ENCODE assay signal across 8 cellular contexts in the genomic region with DNA sequence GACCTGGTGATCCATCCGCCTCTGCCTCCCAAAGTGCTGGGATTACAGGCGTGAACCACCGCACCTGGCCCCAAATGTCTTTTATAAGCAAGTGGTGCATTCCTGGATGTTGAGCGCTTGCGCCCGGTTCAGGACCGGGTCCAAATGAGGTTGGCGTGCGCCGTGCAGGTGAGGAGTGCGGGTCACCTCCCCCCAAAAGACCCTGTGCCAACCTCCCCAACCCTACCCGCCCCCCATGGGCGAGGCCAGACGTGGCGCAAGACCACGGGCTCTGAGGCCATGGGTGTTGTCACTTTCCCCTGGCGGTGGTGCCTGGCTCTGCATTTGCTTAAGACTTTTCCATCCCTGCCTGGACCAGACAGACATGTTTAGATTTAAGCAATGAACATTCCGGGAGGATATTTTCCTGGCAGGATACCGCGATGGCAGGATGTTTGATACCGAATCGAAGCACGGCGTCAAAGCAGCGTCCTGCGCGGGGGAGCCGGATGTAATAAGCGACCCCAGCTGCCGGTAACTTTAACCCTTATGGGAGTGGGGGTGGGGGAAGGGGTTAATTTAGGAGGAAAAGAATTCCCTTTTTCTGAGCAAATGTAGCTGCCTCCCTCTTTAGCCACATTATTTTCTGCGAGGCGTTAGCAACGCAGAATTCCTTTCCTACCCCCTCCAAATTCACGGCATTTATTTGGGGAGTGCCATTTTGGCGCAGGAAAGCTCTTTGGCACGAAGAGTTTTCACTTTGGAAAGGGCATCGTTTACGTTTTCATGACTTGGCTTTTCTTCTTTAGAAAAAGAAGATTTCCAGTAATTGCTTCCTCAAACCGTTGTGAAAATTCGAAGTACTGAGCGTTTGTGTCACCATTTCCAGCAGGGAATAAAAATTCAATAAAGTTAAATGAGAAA. TPM values are rescaled to one million over a fixed set of nuclear protein-coding genes. Genes with fewer than 3 reads are reported as not detected.
DNase-seq lines count a peak whose midpoint lies in the region; ATAC-seq and TF ChIP-seq lines count a peak whose summit lies in the region.

No MANE protein-coding gene starts in this region.

- H2AK9ac ChIP-seq in IMR-90 (replicated peaks; ENCODE audit: low read depth, low read length, poor library complexity) = peak overlapping the region; percentile 60

- dilution Hi-C loops in IMR-90 (cut with HindIII; ENCODE audit: low sequenced_read_pairs, unreplicated experiment) = no loop called here

- H3K79me1 ChIP-seq in IMR-90 (ENCODE audit: low read depth in 1 of 2, low read length in 2 of 2) = peaks cover 11 to 18% of the 10 kb centered on the region in 2 experiments

- H4K91ac ChIP-seq in IMR-90 (ENCODE audit: insufficient read depth, low read depth, low read length) = no peak overlapping the region

- H3K4me1 ChIP-seq in IMR-90 (ENCODE audit: control insufficient read depth, insufficient read depth, low read length) (peaks cover 2% of the 10 kb centered on the region; the same call in 1 of the 2 replicates), RWPE2 (ENCODE audit: insufficient read depth, poor library complexity, severe bottlenecking) (no peaks in the 10 kb centered on the region), adipocyte (ENCODE audit: control insufficient read depth, insufficient read depth, low read length) (peaks cover 24% of the 10 kb centered on the region), left ventricle myocardium inferior (peaks cover 63% of the 10 kb centered on the region)

- no peaks in the 10 kb centered on the region for H3K9me1 ChIP-seq in IMR-90 (ENCODE audit: insufficient read depth, low read length)

- TF ChIP-seq CTCF in IMR-90 (conservative IDR thresholded peaks at IDR 0.05; ENCODE audit: low read depth, low read length) = peak; percentile 71
- TF ChIP-seq CTCF in RWPE2 (IDR thresholded peaks at IDR 0.05; ENCODE audit: poor library complexity, severe bottlenecking) = peak; percentile 58
- peak; percentile 73 for TF ChIP-seq CTCF in left ventricle myocardium inferior (IDR thresholded peaks at IDR 0.05; ENCODE audit: borderline replicate concordance)

- no peak overlapping the region for H4K5ac ChIP-seq in IMR-90 (ENCODE audit: low read depth, low read length)

- H3K27me3 ChIP-seq in IMR-90 (ENCODE audit: control insufficient read depth, insufficient read depth, low read length) = no peaks in the 10 kb centered on the region
- no peaks in the 10 kb centered on the region for H3K27me3 ChIP-seq in RWPE2 (ENCODE audit: insufficient read depth, poor library complexity, severe bottlenecking)
- H3K27me3 ChIP-seq in adipocyte (replicated peaks; ENCODE audit: control insufficient read depth, insufficient read depth, low read length) = peaks cover 30% of the 10 kb centered on the region
- H3K27me3 ChIP-seq in left ventricle myocardium inferior (ENCODE audit: low read depth) = peaks cover 63% of the 10 kb centered on the region

- no peak overlapping the region for H3K18ac ChIP-seq in IMR-90 (ENCODE audit: low read depth, low read length)

- H2AFZ ChIP-seq in IMR-90 (replicated peaks; ENCODE audit: low read length, poor library complexity) = peak overlapping the region; percentile 95

- DNase-seq in SIG-M5 treated with dmso at 0.1 percent for 504 hours (lab: John Stamatoyannopoulos, UW; ENCODE audit: unreplicated experiment) (peak; percentile 86), SIG-M5 (lab: John Stamatoyannopoulos, UW) (no peak), IMR-90 (peak; percentile 85), RWPE2 (ENCODE audit: low spot score) (no peak), adipocyte (ENCODE audit: low read depth) (peak; percentile 93), left ventricle myocardium inferior (peak; percentile 45), putamen (ENCODE audit: low spot score) (peak; percentile 38), GOT3 (lab: John Stamatoyannopoulos, UW) (no peak)

- peak overlapping the region; percentile 96 for H3K4me2 ChIP-seq in IMR-90 (ENCODE audit: low read depth, low read length)

- H3K14ac ChIP-seq in IMR-90 (replicated peaks; ENCODE audit: low read depth, low read length) = no peak overlapping the region

- no TSS peak for BruUV-seq in IMR-90 (replicated peaks; lab: Mats Ljungman, UMichigan)

- no peak overlapping the region for H2BK5ac ChIP-seq in IMR-90 (ENCODE audit: low read depth, low read length, poor library complexity, severe bottlenecking)

- H3K27ac ChIP-seq in IMR-90 (ENCODE audit: insufficient read depth, low read length) (no peak overlapping the region), RWPE2 (ENCODE audit: poor library complexity, severe bottlenecking) (peak overlapping the region; percentile 61), left ventricle myocardium inferior (replicated peaks) (peak overlapping the region; percentile 96)

- H3K36me3 ChIP-seq in IMR-90 (ENCODE audit: control insufficient read depth, insufficient read depth, low read length) = no peaks in the 10 kb centered on the region
- no peaks in the 10 kb centered on the region for H3K36me3 ChIP-seq in RWPE2 (ENCODE audit: low read depth)
- no peaks in the 10 kb centered on the region for H3K36me3 ChIP-seq in adipocyte (ENCODE audit: control insufficient read depth, insufficient read depth, low read length, severe bottlenecking)
- no peaks in the 10 kb centered on the region for H3K36me3 ChIP-seq in left ventricle myocardium inferior

- peak overlapping the region; percentile 63; the same call in 1 of the 2 replicates for H3K23ac ChIP-seq in IMR-90 (ENCODE audit: low read depth, low read length)

- TF ChIP-seq POLR2A in IMR-90 (IDR thresholded peaks at IDR 0.05; ENCODE audit: low read depth, low read length) = no peak

- H4K20me1 ChIP-seq in IMR-90 (ENCODE audit: insufficient read depth, low read length) = peaks cover 3% of the 10 kb centered on the region

- H2BK20ac ChIP-seq in IMR-90 (ENCODE audit: low read depth, low read length) = no peak overlapping the region

- H3K4me3 ChIP-seq in IMR-90 (ENCODE audit: insufficient read depth, low read depth, low read length) (peak overlapping the region; percentile 50), RWPE2 (ENCODE audit: severe bottlenecking) (peak overlapping the region; percentile 85), adipocyte (ENCODE audit: low read length) (peak overlapping the region; percentile 81), left ventricle myocardium inferior (peak overlapping the region; percentile 72)

- H3K56ac ChIP-seq in IMR-90 (ENCODE audit: extremely low read depth, insufficient read depth, low read length) = no peak overlapping the region; the same call in 1 of the 2 replicates

- POLR2A ChIA-PET in IMR-90 (lab: Charles Lee; ENCODE audit: unreplicated experiment) = interaction anchor here (0.7 kb wide), 2 partner anchors 24 to 150 kb away, joined by 4 to 12 read pairs; no protein-coding TSS in a partner anchor

- in situ Hi-C loops in IMR-90 (cut with MboI; ENCODE audit: low sequenced_read_pairs) = no loop called here

- no peaks in the 10 kb centered on the region for H3K9me3 ChIP-seq in IMR-90 (ENCODE audit: control insufficient read depth, insufficient read depth, low read length)
- H3K9me3 ChIP-seq in RWPE2 (ENCODE audit: severe bottlenecking) = no peaks in the 10 kb centered on the region
- H3K9me3 ChIP-seq in adipocyte (ENCODE audit: control insufficient read depth, low read length) = no peaks in the 10 kb centered on the region
- H3K9me3 ChIP-seq in left ventricle myocardium inferior (replicated peaks) = no peaks in the 10 kb centered on the region

- WGBS in IMR-90 (ENCODE audit: extremely low coverage in 2 of 2, insufficient read length in 1 of 2), 2 experiments = 4% methylated on average over 22 of the region's 41 CpGs; no CpG with 5 or more reads in 1 of the 2 experiments

- H3K4ac ChIP-seq in IMR-90 (ENCODE audit: low read depth, low read length) = peak overlapping the region; percentile 69

- peak; percentile 55 for ATAC-seq in IMR-90 (ENCODE audit: low read depth)
- peak; percentile 41 for ATAC-seq in RWPE2 (ENCODE audit: low read depth)

- TF ChIP-seq RAD21 in IMR-90 (IDR thresholded peaks at IDR 0.05; ENCODE audit: low read length) = 0 out of 2 replicates have a peak, but pooled peaks have one; percentile 21

- CTCF ChIA-PET in IMR-90 (lab: Yijun Ruan, JAX) = interaction anchor here (0.7 to 1.0 kb wide), 2 partner anchors 18 to 19 kb away, joined by 4 to 5 read pairs; no protein-coding TSS in a partner anchor

- H4K8ac ChIP-seq in IMR-90 (ENCODE audit: low read depth in 2 of 2, low read length in 2 of 2) = peak overlapping the region; percentile 69 to 76; a peak in 3 of 4 replicates

- 0 out of 2 replicates have a peak overlapping the region, but pooled peaks have one; percentile 3 for H2BK120ac ChIP-seq in IMR-90 (ENCODE audit: low read depth, low read length)

- H2AK5ac ChIP-seq in IMR-90 (ENCODE audit: low read depth, low read length) = no peak overlapping the region; the same call in 1 of the 2 replicates

- H2BK15ac ChIP-seq in IMR-90 (ENCODE audit: low read depth, low read length) = no peak overlapping the region

- H3K9ac ChIP-seq in IMR-90 (ENCODE audit: low read depth, low read length) (peak overlapping the region; percentile 43; the same call in 1 of the 2 replicates), adipocyte (ENCODE audit: low read length) (no peak overlapping the region)

- intact Hi-C loops in IMR-90 (cut with micrococcal nuclease) = loop anchor here (1.0 to 5.0 kb wide), 4 partner anchors 26 to 247 kb away; no protein-coding TSS in a partner anchor
- intact Hi-C loops in left ventricle myocardium inferior (cut with micrococcal nuclease) = no loop called here

TF ChIP-seq in IMR-90, 13 proteins besides CTCF, POLR2A, EP300 and RAD21:
- TF ChIP-seq BHLHE40 (IDR thresholded peaks at IDR 0.05; ENCODE audit: low read depth, low read length) (no peak), CEBPB (IDR thresholded peaks at IDR 0.05; ENCODE audit: low read depth, low read length) (peak; percentile 92), SMC3 (IDR thresholded peaks at IDR 0.05; ENCODE audit: low read depth, low read length) (0 out of 2 replicates have a peak, but pooled peaks have one; percentile 21)

RNA-seq across cellular contexts. Expression of a gene that starts 27.8 kb away (rescaled TPM):
- total RNA-seq in IMR-90 (2012; rRNA removed) (13.6 and 14.0 TPM in 2 replicates), left ventricle myocardium inferior (79.5 TPM)
- 55.4 and 60.2 TPM in 2 replicates for polyA plus RNA-seq in IMR-90 (2012; rRNA removed)
- 66.0 and 74.1 TPM in 2 replicates for polyA plus RNA-seq in IMR-90 (2012; cell fraction: cytosol; rRNA removed)
- polyA plus RNA-seq in IMR-90 (2012; cell fraction: nucleus; rRNA removed; ENCODE audit: low replicate concordance) = 23.7 and 33.7 TPM in 2 replicates

RNA-seq across cellular contexts. Expression of a gene that starts 42.7 kb away (rescaled TPM):
- total RNA-seq in IMR-90 (2012; rRNA removed) (not detected in 2 replicates), left ventricle myocardium inferior (0.36 TPM)
- 0.26 and 0.39 TPM in 2 replicates for polyA plus RNA-seq in IMR-90 (2012; rRNA removed)
- 0.06 and 0.11 TPM in 2 replicates for polyA plus RNA-seq in IMR-90 (2012; cell fraction: cytosol; rRNA removed)
- 2.9 and 3.3 TPM in 2 replicates for polyA plus RNA-seq in IMR-90 (2012; cell fraction: nucleus; rRNA removed; ENCODE audit: low replicate concordance)

RNA-seq across cellular contexts. Expression of a gene that starts 52.7 kb away (rescaled TPM):
- 6.8 and 7.2 TPM in 2 replicates for total RNA-seq in IMR-90 (2012; rRNA removed)
- 15.1 and 16.2 TPM in 2 replicates for polyA plus RNA-seq in IMR-90 (2012; rRNA removed)
- 14.7 and 18.5 TPM in 2 replicates for polyA plus RNA-seq in IMR-90 (2012; cell fraction: cytosol; rRNA removed)
- polyA plus RNA-seq in IMR-90 (2012; cell fraction: nucleus; rRNA removed; ENCODE audit: low replicate concordance) = 28.2 and 54.2 TPM in 2 replicates
- 6.2 TPM for total RNA-seq in left ventricle myocardium inferior

Comparison
In these comparisons a context has a peak if more than half of its experiments do, and no peak if none do; other contexts are left out.
1. DNase-seq: peak in SIG-M5 treated with dmso at 0.1 percent for 504 hours (single experiment), IMR-90 (single experiment), adipocyte (single experiment), left ventricle myocardium inferior (single experiment) and putamen (single experiment); none in SIG-M5 (single experiment), RWPE2 (single experiment) and GOT3 (single experiment).
2. Peak in every context shown above with its lines, with median percentiles within 50 percentile points of each other: H3K4me3 ChIP-seq and CTCF ChIP-seq.